8 cellular contexts compared by ENCODE assay signal in genomic region chr15:40873625-40874561, GRCh38. TPM values are rescaled to one million over a fixed set of nuclear protein-coding genes. Genes with fewer than 3 reads are reported as not detected.
A peak's percentile ranks its signal among the peaks of the same experiment; 100 is the strongest.
DNase-seq lines count a peak whose midpoint lies in the region; ATAC-seq lines count a peak whose summit lies in the region.

RHOV (minus strand) TSS chr15:40874234; CDS start chr15:40874139, 95 bp downstream.

- no peak within 1 kb of the TSS for H3K4ac ChIP-seq in trophoblast cell (ENCODE audit: low read depth, low read length)

- peak within 1 kb of the TSS in 1 of 3 donors; percentile 42 for H3K27ac Mint-ChIP-seq in CD4-positive, CD25-positive, alpha-beta regulatory T cell
- H3K27ac Mint-ChIP-seq in activated T-helper 17 cell treated with anti-CD3 and anti-CD28 coated beads, Interleukin-2, amount 50 U/mL, for 72 hours: no peak within 1 kb of the TSS

- no CpG with 5 or more reads among the region's 78 CpGs for WGBS in trophoblast cell (ENCODE audit: extremely low coverage, insufficient coverage, insufficient read length)

- H4K12ac ChIP-seq in trophoblast cell (ENCODE audit: low read depth, low read length): no peak within 1 kb of the TSS

- H3K23ac ChIP-seq in trophoblast cell (ENCODE audit: low read length): no peak within 1 kb of the TSS

- H4K91ac ChIP-seq in trophoblast cell (ENCODE audit: low read depth, low read length): peak within 1 kb of the TSS; percentile 5

- no peak within 1 kb of the TSS for H4K8ac ChIP-seq in trophoblast cell (ENCODE audit: low read depth, low read length)

- peak within 1 kb of the TSS; percentile 96 for H3K4me2 ChIP-seq in trophoblast cell (ENCODE audit: low read length)

- H3K4me1 Mint-ChIP-seq in CD4-positive, CD25-positive, alpha-beta regulatory T cell: peaks cover 0 to 18% (median 2%) of the 10 kb centered on the region in 4 donors
- H3K4me1 Mint-ChIP-seq in activated T-helper 17 cell treated with anti-CD3 and anti-CD28 coated beads, Interleukin-2, amount 50 U/mL, for 72 hours: peaks cover 12% of the 10 kb centered on the region

- H3K9me3 Mint-ChIP-seq in CD4-positive, CD25-positive, alpha-beta regulatory T cell: peaks cover 0 to 2% (median 0%) of the 10 kb centered on the region in 7 donors
- H3K9me3 Mint-ChIP-seq in activated T-helper 17 cell treated with anti-CD3 and anti-CD28 coated beads, Interleukin-2, amount 50 U/mL, for 72 hours: no peaks in the 10 kb centered on the region

- no peak within 1 kb of the TSS for H3K14ac ChIP-seq in trophoblast cell (ENCODE audit: low read length)

- peak within 1 kb of the TSS; percentile 86 to 90 (median 90) for H3K4me3 Mint-ChIP-seq in CD4-positive, CD25-positive, alpha-beta regulatory T cell
- H3K4me3 Mint-ChIP-seq in activated T-helper 17 cell treated with anti-CD3 and anti-CD28 coated beads, Interleukin-2, amount 50 U/mL, for 72 hours: peak within 1 kb of the TSS; percentile 58

- no peak within 1 kb of the TSS for H2AK5ac ChIP-seq in trophoblast cell (ENCODE audit: low read length)

- H2BK5ac ChIP-seq in trophoblast cell (ENCODE audit: low read depth, low read length, poor library complexity): no peak within 1 kb of the TSS

- no peak within 1 kb of the TSS for H3K27ac ChIP-seq in CD4-positive, CD25-positive, alpha-beta regulatory T cell (ENCODE audit: insufficient read depth, low read length, poor library complexity, severe bottlenecking)
- no peak within 1 kb of the TSS for H3K27ac ChIP-seq in trophoblast cell (ENCODE audit: low read depth, low read length)

- no peaks in the 10 kb centered on the region for H3K36me3 Mint-ChIP-seq in CD4-positive, CD25-positive, alpha-beta regulatory T cell
- no peaks in the 10 kb centered on the region for H3K36me3 Mint-ChIP-seq in activated T-helper 17 cell treated with anti-CD3 and anti-CD28 coated beads, Interleukin-2, amount 50 U/mL, for 72 hours (ENCODE audit: low read depth)

- H3K27me3 ChIP-seq in CD4-positive, CD25-positive, alpha-beta regulatory T cell (ENCODE audit: control insufficient read depth, insufficient read depth, low read length): no peaks in the 10 kb centered on the region
- H3K27me3 ChIP-seq in trophoblast cell (ENCODE audit: insufficient read depth, low read length): no peaks in the 10 kb centered on the region

- ATAC-seq in CD4-positive, CD25-positive, alpha-beta regulatory T cell (ENCODE audit: low read depth in 2 of 2): peak; percentile 73
- ATAC-seq in GM19351 (IDR thresholded peaks at IDR 0.05; ENCODE audit: unreplicated experiment): peak; percentile 57
- peak; percentile 74 for ATAC-seq in activated T-helper 17 cell treated with anti-CD3 and anti-CD28 coated beads, Interleukin-2, amount 50 U/mL, for 72 hours (replicated peaks)
- no peak for ATAC-seq in GM21526 (IDR thresholded peaks at IDR 0.05; ENCODE audit: low FRiP score, unreplicated experiment)

- H3K9ac ChIP-seq in trophoblast cell (ENCODE audit: low read length): no peak within 1 kb of the TSS

- no peaks in the 10 kb centered on the region for H3K79me2 ChIP-seq in trophoblast cell (ENCODE audit: control insufficient read depth, insufficient read depth, low read length, poor library complexity)

- no peak within 1 kb of the TSS for H2BK12ac ChIP-seq in trophoblast cell (ENCODE audit: low read length)

- H3K18ac ChIP-seq in trophoblast cell (ENCODE audit: low read length): no peak within 1 kb of the TSS

- H3K79me1 ChIP-seq in trophoblast cell (ENCODE audit: low read length): peaks cover 6% of the 10 kb centered on the region

- peak within 1 kb of the TSS; percentile 39 for H3K4me3 ChIP-seq in CD4-positive, CD25-positive, alpha-beta regulatory T cell (ENCODE audit: low read depth, low read length)
- peak within 1 kb of the TSS; percentile 73 for H3K4me3 ChIP-seq in trophoblast cell (ENCODE audit: low read depth, low read length)

- peaks cover 5% of the 10 kb centered on the region for H3K27me3 Mint-ChIP-seq in CD4-positive, CD25-positive, alpha-beta regulatory T cell
- H3K27me3 Mint-ChIP-seq in activated T-helper 17 cell treated with anti-CD3 and anti-CD28 coated beads, Interleukin-2, amount 50 U/mL, for 72 hours: no peaks in the 10 kb centered on the region

- DNase-seq in CD4-positive, CD25-positive, alpha-beta regulatory T cell: peak; percentile 45 to 62 (median 45)
- DNase-seq in HUDEP-2 (lab: John Stamatoyannopoulos, UW; ENCODE audit: unreplicated experiment in 76 of 76): peak in 52 of 76 experiments; percentile 5 to 68 (median 37)
- DNase-seq in OCI-M2 (lab: John Stamatoyannopoulos, UW; ENCODE audit: unreplicated experiment): peak; percentile 13
- peak; percentile 81 for DNase-seq in germinal center (ENCODE audit: low spot score)
- peak; percentile 54 to 75 for DNase-seq in trophoblast cell

- H2BK120ac ChIP-seq in trophoblast cell (ENCODE audit: insufficient read depth, low read length, poor library complexity): no peak within 1 kb of the TSS

- no peaks in the 10 kb centered on the region for H3K9me3 ChIP-seq in CD4-positive, CD25-positive, alpha-beta regulatory T cell (ENCODE audit: control insufficient read depth in 2 of 2, low read length in 2 of 2)
- no peaks in the 10 kb centered on the region for H3K9me3 ChIP-seq in trophoblast cell (ENCODE audit: insufficient read depth, low read depth, low read length)

- no peaks in the 10 kb centered on the region for H3K36me3 ChIP-seq in CD4-positive, CD25-positive, alpha-beta regulatory T cell (ENCODE audit: control insufficient read depth, insufficient read depth, low read length)
- H3K36me3 ChIP-seq in trophoblast cell (ENCODE audit: control insufficient read depth in 1 of 2, insufficient read depth in 2 of 2, low read length in 2 of 2): no peaks in the 10 kb centered on the region

- H2AFZ ChIP-seq in trophoblast cell (ENCODE audit: insufficient read depth, low read length, poor library complexity): peak within 1 kb of the TSS; percentile 38

- peaks cover 14% of the 10 kb centered on the region for H3K4me1 ChIP-seq in CD4-positive, CD25-positive, alpha-beta regulatory T cell (ENCODE audit: control insufficient read depth, insufficient read depth, low read length, poor library complexity, severe bottlenecking)
- peaks cover 21 to 25% of the 10 kb centered on the region in 2 experiments for H3K4me1 ChIP-seq in trophoblast cell (ENCODE audit: control insufficient read depth in 1 of 2, insufficient read depth in 2 of 2, low read length in 2 of 2)

RNA-seq across cellular contexts. Expression of gene RHOV, which starts in this region (rescaled TPM):
- not detected for total RNA-seq in CD4-positive, CD25-positive, alpha-beta regulatory T cell
- polyA plus RNA-seq in CD4-positive, CD25-positive, alpha-beta regulatory T cell: under 1 TPM in 1 of 4 donors, not detected in 3; 0.09 TPM
- under 1 TPM; 0.24 to 0.45 TPM for total RNA-seq in activated T-helper 17 cell treated with anti-CD3 and anti-CD28 coated beads, Interleukin-2, amount 50 U/mL, for 72 hours
- polyA plus RNA-seq in trophoblast cell (2013): 2.3 and 2.7 TPM in 2 replicates

Comparison
In these comparisons a context has a peak if more than half of its experiments do, and no peak if none do; other contexts are left out.
1. Peak in DNase-seq, ATAC-seq and H3K4me3 ChIP-seq in CD4-positive, CD25-positive, alpha-beta regulatory T cell; RNA of the gene not detected or under 1 TPM.
2. Peak in ATAC-seq in activated T-helper 17 cell treated with anti-CD3 and anti-CD28 coated beads, Interleukin-2, amount 50 U/mL, for 72 hours; RNA of the gene not detected or under 1 TPM.
3. DNase-seq: peak in every context shown above with its lines; median percentile 81 in germinal center; 64 in trophoblast cell; 45 in CD4-positive, CD25-positive, alpha-beta regulatory T cell; 37 in HUDEP-2; 13 in OCI-M2.